In the genomic region with DNA sequence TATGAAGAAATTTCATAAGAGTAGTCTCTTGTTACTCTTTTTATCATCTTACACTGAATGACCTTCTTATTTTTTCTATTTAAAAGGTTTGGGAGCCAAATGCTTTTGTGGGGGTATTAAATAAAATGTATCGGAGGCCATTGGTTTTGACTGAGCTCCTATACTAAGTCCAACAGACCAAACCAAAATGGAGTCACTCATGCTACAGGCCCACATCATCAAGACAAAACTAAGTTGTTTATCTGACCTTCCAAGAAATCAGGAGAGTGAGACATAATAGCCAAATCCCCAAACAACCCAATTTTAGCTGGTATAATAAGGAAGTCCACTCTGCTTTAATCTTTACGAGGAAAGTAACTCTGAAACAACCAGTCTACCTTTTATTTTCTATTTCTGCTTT, we compare ENCODE assay signal across 1 cellular context.
TF ChIP-seq lines count a peak whose summit lies in the region.

No MANE protein-coding gene starts in this region.

TF ChIP-seq in K562, 482 proteins besides CTCF, POLR2A, EP300 and RAD21 (continued from another document and continues in another):
- TF ChIP-seq ZMIZ1 (IDR thresholded peaks at IDR 0.05; ENCODE audit: low read depth in 2 of 2, low read length in 2 of 2) = no peak
- no peak for TF ChIP-seq KLF1 (tag; IDR thresholded peaks at IDR 0.05)
- no peak for TF ChIP-seq ZBTB8A (IDR thresholded peaks at IDR 0.05; ENCODE audit: partially characterized antibody)
- no peak for TF ChIP-seq MAFK (IDR thresholded peaks at IDR 0.05; ENCODE audit: low read length)
- TF ChIP-seq GTF2F1 (IDR thresholded peaks at IDR 0.05; ENCODE audit: low read depth, low read length) = no peak
- no peak for TF ChIP-seq MTA2 (IDR thresholded peaks at IDR 0.05; ENCODE audit: low read depth)
- TF ChIP-seq, protein P1, sequence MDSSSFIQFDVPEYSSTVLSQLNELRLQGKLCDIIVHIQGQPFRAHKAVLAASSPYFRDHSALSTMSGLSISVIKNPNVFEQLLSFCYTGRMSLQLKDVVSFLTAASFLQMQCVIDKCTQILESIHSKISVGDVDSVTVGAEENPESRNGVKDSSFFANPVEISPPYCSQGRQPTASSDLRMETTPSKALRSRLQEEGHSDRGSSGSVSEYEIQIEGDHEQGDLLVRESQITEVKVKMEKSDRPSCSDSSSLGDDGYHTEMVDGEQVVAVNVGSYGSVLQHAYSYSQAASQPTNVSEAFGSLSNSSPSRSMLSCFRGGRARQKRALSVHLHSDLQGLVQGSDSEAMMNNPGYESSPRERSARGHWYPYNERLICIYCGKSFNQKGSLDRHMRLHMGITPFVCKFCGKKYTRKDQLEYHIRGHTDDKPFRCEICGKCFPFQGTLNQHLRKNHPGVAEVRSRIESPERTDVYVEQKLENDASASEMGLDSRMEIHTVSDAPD (CRISPR knock-in tag; IDR thresholded peaks at IDR 0.05) = peak; percentile 77
- TF ChIP-seq, protein P2, sequence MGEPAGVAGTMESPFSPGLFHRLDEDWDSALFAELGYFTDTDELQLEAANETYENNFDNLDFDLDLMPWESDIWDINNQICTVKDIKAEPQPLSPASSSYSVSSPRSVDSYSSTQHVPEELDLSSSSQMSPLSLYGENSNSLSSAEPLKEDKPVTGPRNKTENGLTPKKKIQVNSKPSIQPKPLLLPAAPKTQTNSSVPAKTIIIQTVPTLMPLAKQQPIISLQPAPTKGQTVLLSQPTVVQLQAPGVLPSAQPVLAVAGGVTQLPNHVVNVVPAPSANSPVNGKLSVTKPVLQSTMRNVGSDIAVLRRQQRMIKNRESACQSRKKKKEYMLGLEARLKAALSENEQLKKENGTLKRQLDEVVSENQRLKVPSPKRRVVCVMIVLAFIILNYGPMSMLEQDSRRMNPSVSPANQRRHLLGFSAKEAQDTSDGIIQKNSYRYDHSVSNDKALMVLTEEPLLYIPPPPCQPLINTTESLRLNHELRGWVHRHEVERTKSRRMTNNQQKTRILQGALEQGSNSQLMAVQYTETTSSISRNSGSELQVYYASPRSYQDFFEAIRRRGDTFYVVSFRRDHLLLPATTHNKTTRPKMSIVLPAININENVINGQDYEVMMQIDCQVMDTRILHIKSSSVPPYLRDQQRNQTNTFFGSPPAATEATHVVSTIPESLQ (CRISPR knock-in tag; IDR thresholded peaks at IDR 0.05) = no peak
- no peak for TF ChIP-seq CEBPG (CRISPR knock-in tag; IDR thresholded peaks at IDR 0.05)
- no peak for TF ChIP-seq CEBPG (tag; conservative IDR thresholded peaks at IDR 0.05 in 1 of 2, IDR thresholded peaks at IDR 0.05 in 1 of 2)
- TF ChIP-seq ESRRB (CRISPR knock-in tag; IDR thresholded peaks at IDR 0.05; ENCODE audit: borderline replicate concordance) = no peak
- no peak for TF ChIP-seq ZNF253 (CRISPR knock-in tag; conservative IDR thresholded peaks at IDR 0.05)
- TF ChIP-seq, protein P3, sequence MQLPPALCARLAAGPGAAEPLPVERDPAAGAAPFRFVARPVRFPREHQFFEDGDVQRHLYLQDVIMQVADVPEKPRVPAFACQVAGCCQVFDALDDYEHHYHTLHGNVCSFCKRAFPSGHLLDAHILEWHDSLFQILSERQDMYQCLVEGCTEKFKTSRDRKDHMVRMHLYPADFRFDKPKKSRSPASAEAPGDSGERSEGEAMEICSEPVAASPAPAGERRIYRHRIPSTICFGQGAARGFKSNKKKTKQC (CRISPR knock-in tag; IDR thresholded peaks at IDR 0.05) = no peak
- TF ChIP-seq, protein P4, sequence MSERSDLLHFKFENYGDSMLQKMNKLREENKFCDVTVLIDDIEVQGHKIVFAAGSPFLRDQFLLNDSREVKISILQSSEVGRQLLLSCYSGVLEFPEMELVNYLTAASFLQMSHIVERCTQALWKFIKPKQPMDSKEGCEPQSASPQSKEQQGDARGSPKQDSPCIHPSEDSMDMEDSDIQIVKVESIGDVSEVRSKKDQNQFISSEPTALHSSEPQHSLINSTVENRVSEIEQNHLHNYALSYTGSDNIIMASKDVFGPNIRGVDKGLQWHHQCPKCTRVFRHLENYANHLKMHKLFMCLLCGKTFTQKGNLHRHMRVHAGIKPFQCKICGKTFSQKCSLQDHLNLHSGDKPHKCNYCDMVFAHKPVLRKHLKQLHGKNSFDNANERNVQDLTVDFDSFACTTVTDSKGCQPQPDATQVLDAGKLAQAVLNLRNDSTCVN (CRISPR knock-in tag; IDR thresholded peaks at IDR 0.05) = 0 out of 2 replicates have a peak, but pooled peaks have one; percentile 57
- TF ChIP-seq, protein P5, sequence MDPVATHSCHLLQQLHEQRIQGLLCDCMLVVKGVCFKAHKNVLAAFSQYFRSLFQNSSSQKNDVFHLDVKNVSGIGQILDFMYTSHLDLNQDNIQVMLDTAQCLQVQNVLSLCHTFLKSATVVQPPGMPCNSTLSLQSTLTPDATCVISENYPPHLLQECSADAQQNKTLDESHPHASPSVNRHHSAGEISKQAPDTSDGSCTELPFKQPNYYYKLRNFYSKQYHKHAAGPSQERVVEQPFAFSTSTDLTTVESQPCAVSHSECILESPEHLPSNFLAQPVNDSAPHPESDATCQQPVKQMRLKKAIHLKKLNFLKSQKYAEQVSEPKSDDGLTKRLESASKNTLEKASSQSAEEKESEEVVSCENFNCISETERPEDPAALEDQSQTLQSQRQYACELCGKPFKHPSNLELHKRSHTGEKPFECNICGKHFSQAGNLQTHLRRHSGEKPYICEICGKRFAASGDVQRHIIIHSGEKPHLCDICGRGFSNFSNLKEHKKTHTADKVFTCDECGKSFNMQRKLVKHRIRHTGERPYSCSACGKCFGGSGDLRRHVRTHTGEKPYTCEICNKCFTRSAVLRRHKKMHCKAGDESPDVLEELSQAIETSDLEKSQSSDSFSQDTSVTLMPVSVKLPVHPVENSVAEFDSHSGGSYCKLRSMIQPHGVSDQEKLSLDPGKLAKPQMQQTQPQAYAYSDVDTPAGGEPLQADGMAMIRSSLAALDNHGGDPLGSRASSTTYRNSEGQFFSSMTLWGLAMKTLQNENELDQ (CRISPR knock-in tag; IDR thresholded peaks at IDR 0.05; ENCODE audit: borderline replicate concordance) = no peak
- TF ChIP-seq XRCC4 (IDR thresholded peaks at IDR 0.05; ENCODE audit: extremely low read depth, insufficient read depth, insufficient read length) = no peak
- TF ChIP-seq, protein P6, sequence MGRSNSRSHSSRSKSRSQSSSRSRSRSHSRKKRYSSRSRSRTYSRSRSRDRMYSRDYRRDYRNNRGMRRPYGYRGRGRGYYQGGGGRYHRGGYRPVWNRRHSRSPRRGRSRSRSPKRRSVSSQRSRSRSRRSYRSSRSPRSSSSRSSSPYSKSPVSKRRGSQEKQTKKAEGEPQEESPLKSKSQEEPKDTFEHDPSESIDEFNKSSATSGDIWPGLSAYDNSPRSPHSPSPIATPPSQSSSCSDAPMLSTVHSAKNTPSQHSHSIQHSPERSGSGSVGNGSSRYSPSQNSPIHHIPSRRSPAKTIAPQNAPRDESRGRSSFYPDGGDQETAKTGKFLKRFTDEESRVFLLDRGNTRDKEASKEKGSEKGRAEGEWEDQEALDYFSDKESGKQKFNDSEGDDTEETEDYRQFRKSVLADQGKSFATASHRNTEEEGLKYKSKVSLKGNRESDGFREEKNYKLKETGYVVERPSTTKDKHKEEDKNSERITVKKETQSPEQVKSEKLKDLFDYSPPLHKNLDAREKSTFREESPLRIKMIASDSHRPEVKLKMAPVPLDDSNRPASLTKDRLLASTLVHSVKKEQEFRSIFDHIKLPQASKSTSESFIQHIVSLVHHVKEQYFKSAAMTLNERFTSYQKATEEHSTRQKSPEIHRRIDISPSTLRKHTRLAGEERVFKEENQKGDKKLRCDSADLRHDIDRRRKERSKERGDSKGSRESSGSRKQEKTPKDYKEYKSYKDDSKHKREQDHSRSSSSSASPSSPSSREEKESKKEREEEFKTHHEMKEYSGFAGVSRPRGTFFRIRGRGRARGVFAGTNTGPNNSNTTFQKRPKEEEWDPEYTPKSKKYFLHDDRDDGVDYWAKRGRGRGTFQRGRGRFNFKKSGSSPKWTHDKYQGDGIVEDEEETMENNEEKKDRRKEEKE (IDR thresholded peaks at IDR 0.05; ENCODE audit: borderline replicate concordance in 1 of 2, control insufficient read depth in 1 of 2, low read depth in 2 of 2, low read length in 1 of 2) = no peak
- no peak for TF ChIP-seq TFAM (CRISPR knock-in tag; conservative IDR thresholded peaks at IDR 0.05)
- no peak for TF ChIP-seq SRSF7 (optimal IDR thresholded peaks at IDR 0.05; ENCODE audit: low read depth, low read length)
- TF ChIP-seq RB1 (IDR thresholded peaks at IDR 0.05; ENCODE audit: low read depth) = no peak
- TF ChIP-seq YBX1 (IDR thresholded peaks at IDR 0.05) = no peak
- TF ChIP-seq FIP1L1 (IDR thresholded peaks at IDR 0.05; ENCODE audit: low read depth, low read length, poor library complexity, severe bottlenecking) = no peak
- TF ChIP-seq, protein P7, sequence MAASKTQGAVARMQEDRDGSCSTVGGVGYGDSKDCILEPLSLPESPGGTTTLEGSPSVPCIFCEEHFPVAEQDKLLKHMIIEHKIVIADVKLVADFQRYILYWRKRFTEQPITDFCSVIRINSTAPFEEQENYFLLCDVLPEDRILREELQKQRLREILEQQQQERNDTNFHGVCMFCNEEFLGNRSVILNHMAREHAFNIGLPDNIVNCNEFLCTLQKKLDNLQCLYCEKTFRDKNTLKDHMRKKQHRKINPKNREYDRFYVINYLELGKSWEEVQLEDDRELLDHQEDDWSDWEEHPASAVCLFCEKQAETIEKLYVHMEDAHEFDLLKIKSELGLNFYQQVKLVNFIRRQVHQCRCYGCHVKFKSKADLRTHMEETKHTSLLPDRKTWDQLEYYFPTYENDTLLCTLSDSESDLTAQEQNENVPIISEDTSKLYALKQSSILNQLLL (CRISPR knock-in tag; IDR thresholded peaks at IDR 0.05; ENCODE audit: borderline replicate concordance) = no peak
- TF ChIP-seq HNRNPH1 (optimal IDR thresholded peaks at IDR 0.05; ENCODE audit: low read depth, low read length) = no peak
- TF ChIP-seq TARDBP (IDR thresholded peaks at IDR 0.05) = no peak
- 0 out of 2 replicates have a peak, but pooled peaks have one; percentile 39 for TF ChIP-seq TCF15 (CRISPR knock-in tag; IDR thresholded peaks at IDR 0.05)
- no peak for TF ChIP-seq NR2F6 (CRISPR knock-in tag; IDR thresholded peaks at IDR 0.05)
- TF ChIP-seq, protein P8, sequence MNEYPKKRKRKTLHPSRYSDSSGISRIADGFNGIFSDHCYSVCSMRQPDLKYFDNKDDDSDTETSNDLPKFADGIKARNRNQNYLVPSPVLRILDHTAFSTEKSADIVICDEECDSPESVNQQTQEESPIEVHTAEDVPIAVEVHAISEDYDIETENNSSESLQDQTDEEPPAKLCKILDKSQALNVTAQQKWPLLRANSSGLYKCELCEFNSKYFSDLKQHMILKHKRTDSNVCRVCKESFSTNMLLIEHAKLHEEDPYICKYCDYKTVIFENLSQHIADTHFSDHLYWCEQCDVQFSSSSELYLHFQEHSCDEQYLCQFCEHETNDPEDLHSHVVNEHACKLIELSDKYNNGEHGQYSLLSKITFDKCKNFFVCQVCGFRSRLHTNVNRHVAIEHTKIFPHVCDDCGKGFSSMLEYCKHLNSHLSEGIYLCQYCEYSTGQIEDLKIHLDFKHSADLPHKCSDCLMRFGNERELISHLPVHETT (CRISPR knock-in tag; conservative IDR thresholded peaks at IDR 0.05 in 1 of 2, IDR thresholded peaks at IDR 0.05 in 1 of 2) = peak in 1 of 2 experiments; percentile 87; a peak in 2 of 4 replicates
- TF ChIP-seq ZNF507 (tag; conservative IDR thresholded peaks at IDR 0.05) = peak; percentile 56
- TF ChIP-seq MXI1 (IDR thresholded peaks at IDR 0.05; ENCODE audit: low read depth, low read length) = no peak
- TF ChIP-seq PHB2 (IDR thresholded peaks at IDR 0.05; ENCODE audit: low read depth) = no peak
- no peak for TF ChIP-seq TCF7L2 (IDR thresholded peaks at IDR 0.05; ENCODE audit: low read depth, low read length)
- peak; percentile 96 for TF ChIP-seq SMAD4 (CRISPR knock-in tag; conservative IDR thresholded peaks at IDR 0.05)
- TF ChIP-seq, protein P9, sequence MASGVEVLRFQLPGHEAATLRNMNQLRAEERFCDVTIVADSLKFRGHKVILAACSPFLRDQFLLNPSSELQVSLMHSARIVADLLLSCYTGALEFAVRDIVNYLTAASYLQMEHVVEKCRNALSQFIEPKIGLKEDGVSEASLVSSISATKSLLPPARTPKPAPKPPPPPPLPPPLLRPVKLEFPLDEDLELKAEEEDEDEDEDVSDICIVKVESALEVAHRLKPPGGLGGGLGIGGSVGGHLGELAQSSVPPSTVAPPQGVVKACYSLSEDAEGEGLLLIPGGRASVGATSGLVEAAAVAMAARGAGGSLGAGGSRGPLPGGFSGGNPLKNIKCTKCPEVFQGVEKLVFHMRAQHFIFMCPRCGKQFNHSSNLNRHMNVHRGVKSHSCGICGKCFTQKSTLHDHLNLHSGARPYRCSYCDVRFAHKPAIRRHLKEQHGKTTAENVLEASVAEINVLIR (CRISPR knock-in tag; IDR thresholded peaks at IDR 0.05) = peak; percentile 79
- TF ChIP-seq HDAC2 (IDR thresholded peaks at IDR 0.05) = no peak
- no peak for TF ChIP-seq POLR3G (IDR thresholded peaks at IDR 0.05; ENCODE audit: extremely low read depth, insufficient read length, insufficient replicate concordance)
- TF ChIP-seq ELF4 (CRISPR knock-in tag; IDR thresholded peaks at IDR 0.05) = no peak
- no peak for TF ChIP-seq SMARCE1 (IDR thresholded peaks at IDR 0.05)
- no peak for TF ChIP-seq TAF7 (tag; IDR thresholded peaks at IDR 0.05)
- TF ChIP-seq OTX1 (CRISPR knock-in tag; IDR thresholded peaks at IDR 0.05) = no peak
- TF ChIP-seq ZNF165 (CRISPR knock-in tag; IDR thresholded peaks at IDR 0.05; ENCODE audit: borderline replicate concordance) = peak; percentile 79; the same call in 1 of the 2 replicates
- TF ChIP-seq U2AF1 (optimal IDR thresholded peaks at IDR 0.05; ENCODE audit: low read depth, low read length) = no peak
- TF ChIP-seq SP1 (CRISPR knock-in tag; IDR thresholded peaks at IDR 0.05) = no peak
- no peak for TF ChIP-seq POLR3A (IDR thresholded peaks at IDR 0.05; ENCODE audit: borderline replicate concordance, extremely low read depth, insufficient read depth, insufficient read length)
